ENCODE assay signal across 8 cellular contexts in the genomic region with DNA sequence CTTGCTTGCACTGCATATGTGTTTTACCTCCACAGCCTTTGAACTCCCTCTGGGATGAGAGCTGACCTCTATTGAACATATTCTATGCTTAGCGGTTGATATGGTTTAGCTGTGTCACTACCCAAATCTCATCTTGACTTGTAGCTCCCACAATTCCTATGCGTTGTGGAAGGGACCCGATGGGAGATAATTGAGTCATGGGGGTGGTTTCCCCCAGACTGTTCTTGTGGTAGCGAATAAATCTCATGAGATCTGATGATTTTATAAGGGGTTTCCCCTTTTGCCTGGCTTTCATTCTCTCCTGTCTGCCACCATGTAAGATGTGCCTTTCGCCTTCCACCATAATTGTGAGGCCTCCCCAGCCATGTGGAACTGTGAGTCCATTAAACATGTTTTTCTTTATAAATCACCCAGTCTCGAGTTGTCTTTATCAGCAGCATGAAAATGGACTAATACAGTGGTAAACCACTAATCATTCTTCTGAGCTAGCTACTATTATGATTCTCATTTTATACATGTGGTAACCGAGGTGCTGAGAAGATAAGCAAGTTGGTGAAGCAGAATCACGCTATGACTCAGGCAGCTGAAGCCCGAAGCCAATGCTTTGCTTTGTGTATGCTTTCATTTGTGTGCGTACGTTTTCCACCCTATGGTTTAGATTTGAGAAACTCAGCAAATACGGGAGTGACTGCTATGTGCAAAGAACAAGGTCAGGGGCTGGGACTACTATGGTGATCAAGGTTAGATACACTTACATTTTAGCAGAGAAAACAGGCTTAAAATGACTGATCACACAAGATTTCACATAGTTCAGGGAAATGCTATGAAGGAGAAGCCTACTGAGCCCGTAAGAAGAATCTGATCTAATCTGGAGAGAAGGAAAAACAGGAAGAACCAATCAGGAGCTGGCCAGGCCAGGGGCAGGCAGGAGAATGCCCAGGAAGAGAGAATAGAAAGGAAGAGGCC.
DNase-seq lines count a peak whose midpoint lies in the region; ATAC-seq and TF ChIP-seq lines count a peak whose summit lies in the region.

No MANE protein-coding gene starts in this region.

- intact Hi-C loops in head of caudate nucleus (cut with DNase I), result no loop called here

- peak overlapping the region; percentile 9 for H3K4me3 Mint-ChIP-seq in memory B cell

- H3K4me1 Mint-ChIP-seq in memory B cell, result peaks cover 18% of the 10 kb centered on the region

- H3K9me3 Mint-ChIP-seq in memory B cell, result peaks cover 6% of the 10 kb centered on the region

- peaks cover 46% of the 10 kb centered on the region for H3K36me3 Mint-ChIP-seq in memory B cell

- H3K27ac Mint-ChIP-seq in memory B cell, result peak overlapping the region; percentile 90

- DNase-seq in activated T-cell treated with anti-CD3 and anti-CD28 coated beads for 48 hours (ENCODE audit: low read depth), result peak; percentile 50
- DNase-seq in memory B cell (ENCODE audit: low spot score in 2 of 2), result no peak
- DNase-seq in EL, result no peak
- no peak for DNase-seq in head of caudate nucleus
- no peak for DNase-seq in SIG-M5 treated with dmso at 0.1 percent for 504 hours (lab: John Stamatoyannopoulos, UW; ENCODE audit: unreplicated experiment)

- peak; percentile 97 for ATAC-seq in GM19397 (IDR thresholded peaks at IDR 0.05; ENCODE audit: unreplicated experiment)
- ATAC-seq in HG03108 (IDR thresholded peaks at IDR 0.05; ENCODE audit: unreplicated experiment), result peak; percentile 96
- ATAC-seq in memory B cell (ENCODE audit: low read depth), result peak; percentile 56
- ATAC-seq in SK-N-SH treated with all-trans-retinoic acid at 6 μM for 48 hours, result no peak

- H3K27me3 Mint-ChIP-seq in memory B cell, result no peaks in the 10 kb centered on the region

TF ChIP-seq in SK-N-SH treated with all-trans-retinoic acid at 6 μM for 48 hours, 23 proteins besides CTCF, POLR2A, EP300 and RAD21:
- TF ChIP-seq TOX (CRISPR knock-in tag; IDR thresholded peaks at IDR 0.05; ENCODE audit: borderline replicate concordance) (no peak), BACH2 (CRISPR knock-in tag; IDR thresholded peaks at IDR 0.05; ENCODE audit: borderline replicate concordance) (no peak), OSR1 (CRISPR knock-in tag; IDR thresholded peaks at IDR 0.05) (no peak), ZC3H10 (CRISPR knock-in tag; IDR thresholded peaks at IDR 0.05) (no peak), ZFP30 (CRISPR knock-in tag; IDR thresholded peaks at IDR 0.05) (no peak)
- TF ChIP-seq, protein P1, sequence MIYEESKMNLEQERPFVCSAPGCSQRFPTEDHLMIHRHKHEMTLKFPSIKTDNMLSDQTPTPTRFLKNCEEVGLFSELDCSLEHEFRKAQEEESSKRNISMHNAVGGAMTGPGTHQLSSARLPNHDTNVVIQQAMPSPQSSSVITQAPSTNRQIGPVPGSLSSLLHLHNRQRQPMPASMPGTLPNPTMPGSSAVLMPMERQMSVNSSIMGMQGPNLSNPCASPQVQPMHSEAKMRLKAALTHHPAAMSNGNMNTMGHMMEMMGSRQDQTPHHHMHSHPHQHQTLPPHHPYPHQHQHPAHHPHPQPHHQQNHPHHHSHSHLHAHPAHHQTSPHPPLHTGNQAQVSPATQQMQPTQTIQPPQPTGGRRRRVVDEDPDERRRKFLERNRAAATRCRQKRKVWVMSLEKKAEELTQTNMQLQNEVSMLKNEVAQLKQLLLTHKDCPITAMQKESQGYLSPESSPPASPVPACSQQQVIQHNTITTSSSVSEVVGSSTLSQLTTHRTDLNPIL (CRISPR knock-in tag; IDR thresholded peaks at IDR 0.05; ENCODE audit: low read depth), result no peak
- TF ChIP-seq, protein P2, sequence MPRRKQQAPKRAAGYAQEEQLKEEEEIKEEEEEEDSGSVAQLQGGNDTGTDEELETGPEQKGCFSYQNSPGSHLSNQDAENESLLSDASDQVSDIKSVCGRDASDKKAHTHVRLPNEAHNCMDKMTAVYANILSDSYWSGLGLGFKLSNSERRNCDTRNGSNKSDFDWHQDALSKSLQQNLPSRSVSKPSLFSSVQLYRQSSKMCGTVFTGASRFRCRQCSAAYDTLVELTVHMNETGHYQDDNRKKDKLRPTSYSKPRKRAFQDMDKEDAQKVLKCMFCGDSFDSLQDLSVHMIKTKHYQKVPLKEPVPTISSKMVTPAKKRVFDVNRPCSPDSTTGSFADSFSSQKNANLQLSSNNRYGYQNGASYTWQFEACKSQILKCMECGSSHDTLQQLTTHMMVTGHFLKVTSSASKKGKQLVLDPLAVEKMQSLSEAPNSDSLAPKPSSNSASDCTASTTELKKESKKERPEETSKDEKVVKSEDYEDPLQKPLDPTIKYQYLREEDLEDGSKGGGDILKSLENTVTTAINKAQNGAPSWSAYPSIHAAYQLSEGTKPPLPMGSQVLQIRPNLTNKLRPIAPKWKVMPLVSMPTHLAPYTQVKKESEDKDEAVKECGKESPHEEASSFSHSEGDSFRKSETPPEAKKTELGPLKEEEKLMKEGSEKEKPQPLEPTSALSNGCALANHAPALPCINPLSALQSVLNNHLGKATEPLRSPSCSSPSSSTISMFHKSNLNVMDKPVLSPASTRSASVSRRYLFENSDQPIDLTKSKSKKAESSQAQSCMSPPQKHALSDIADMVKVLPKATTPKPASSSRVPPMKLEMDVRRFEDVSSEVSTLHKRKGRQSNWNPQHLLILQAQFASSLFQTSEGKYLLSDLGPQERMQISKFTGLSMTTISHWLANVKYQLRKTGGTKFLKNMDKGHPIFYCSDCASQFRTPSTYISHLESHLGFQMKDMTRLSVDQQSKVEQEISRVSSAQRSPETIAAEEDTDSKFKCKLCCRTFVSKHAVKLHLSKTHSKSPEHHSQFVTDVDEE (CRISPR knock-in tag; IDR thresholded peaks at IDR 0.05), result no peak
- TF ChIP-seq, protein P3, sequence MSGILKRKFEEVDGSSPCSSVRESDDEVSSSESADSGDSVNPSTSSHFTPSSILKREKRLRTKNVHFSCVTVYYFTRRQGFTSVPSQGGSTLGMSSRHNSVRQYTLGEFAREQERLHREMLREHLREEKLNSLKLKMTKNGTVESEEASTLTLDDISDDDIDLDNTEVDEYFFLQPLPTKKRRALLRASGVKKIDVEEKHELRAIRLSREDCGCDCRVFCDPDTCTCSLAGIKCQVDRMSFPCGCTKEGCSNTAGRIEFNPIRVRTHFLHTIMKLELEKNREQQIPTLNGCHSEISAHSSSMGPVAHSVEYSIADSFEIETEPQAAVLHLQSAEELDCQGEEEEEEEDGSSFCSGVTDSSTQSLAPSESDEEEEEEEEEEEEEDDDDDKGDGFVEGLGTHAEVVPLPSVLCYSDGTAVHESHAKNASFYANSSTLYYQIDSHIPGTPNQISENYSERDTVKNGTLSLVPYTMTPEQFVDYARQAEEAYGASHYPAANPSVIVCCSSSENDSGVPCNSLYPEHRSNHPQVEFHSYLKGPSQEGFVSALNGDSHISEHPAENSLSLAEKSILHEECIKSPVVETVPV (CRISPR knock-in tag; IDR thresholded peaks at IDR 0.05), result no peak
